In genomic region chr16:85138073-85138824, GRCh38 we compare ENCODE assay signal across 14 cellular contexts. TPM values are rescaled to one million over a fixed set of nuclear protein-coding genes. Genes with fewer than 3 reads are reported as not detected.
DNase-seq lines count a peak whose midpoint lies in the region; ATAC-seq and TF ChIP-seq lines count a peak whose summit lies in the region.
"Had no signal": no experiment of that assay in that cellular context is flagged by ENCODE, and none has a peak within 500 bp of the region (broad histone marks: within the 10 kb centered on the region; RNA-seq: fewer than 3 reads in every experiment).

No MANE protein-coding gene starts in this region.

- ATAC-seq in natural killer cell: no peak
- ATAC-seq in HG03045 (IDR thresholded peaks at IDR 0.05; ENCODE audit: unreplicated experiment): no peak

- no peaks in the 10 kb centered on the region for H4K20me1 ChIP-seq in PC-9 (ENCODE audit: insufficient read depth)

- peak overlapping the region; percentile 44; the same call in 1 of the 2 replicates for H3K4me3 ChIP-seq in PC-9
- peak overlapping the region; percentile 42 to 44 for H3K4me3 ChIP-seq in tibial artery
- H3K4me3 ChIP-seq: SK-N-MC had no signal

- H3K27me3 ChIP-seq in PC-9 (ENCODE audit: insufficient read depth, low read depth): peaks cover 14% of the 10 kb centered on the region; the same call in 1 of the 2 replicates
- H3K27me3 ChIP-seq in tibial artery: no peaks in the 10 kb centered on the region

- H3K9me3 Mint-ChIP-seq in chondrocyte (ENCODE audit: low read depth) (no peaks in the 10 kb centered on the region), natural killer cell (no peaks in the 10 kb centered on the region)
- H3K9me3 Mint-ChIP-seq: activated B cell treated with CpG ODN at 0.5 μM for 24 hours; stimulated activated naive CD8-positive, alpha-beta T cell treated with anti-CD3 and anti-CD28 coated beads, Interleukin-15, amount 100 ng/mL, for 72 hours had no signal

- H3K36me3 Mint-ChIP-seq in chondrocyte (ENCODE audit: low read depth) (no peaks in the 10 kb centered on the region), natural killer cell (no peaks in the 10 kb centered on the region)

- H3K36me3 ChIP-seq in PC-9 (ENCODE audit: low read depth): no peaks in the 10 kb centered on the region
- H3K36me3 ChIP-seq in tibial artery: no peaks in the 10 kb centered on the region

- POLR2A ChIA-PET in PC-9 (lab: Charles Lee; ENCODE audit: unreplicated experiment): no interaction called here

- H3K4me3 Mint-ChIP-seq in chondrocyte (ENCODE audit: unreplicated experiment): no peak overlapping the region
- H3K4me3 Mint-ChIP-seq in natural killer cell: peak overlapping the region; percentile 13
- H3K4me3 Mint-ChIP-seq: activated B cell treated with CpG ODN at 0.5 μM for 24 hours had no signal

- H3K4me2 ChIP-seq in PC-9: peak overlapping the region; percentile 76

- H3K9me2 ChIP-seq in PC-9 (ENCODE audit: insufficient read depth): no peaks in the 10 kb centered on the region

- intact Hi-C loops in PC-9 (cut with micrococcal nuclease; ENCODE audit: unreplicated experiment) (no loop called here), natural killer cell (cut with micrococcal nuclease) (no loop called here), tibial artery (cut with DNase I; ENCODE audit: low total_unique reads) (no loop called here)

- H3K9me3 ChIP-seq in PC-9 (ENCODE audit: insufficient read depth, low read depth) (no peaks in the 10 kb centered on the region), tibial artery (no peaks in the 10 kb centered on the region)

- no peaks in the 10 kb centered on the region for H3K79me2 ChIP-seq in PC-9 (ENCODE audit: low read depth)

- CTCF ChIA-PET in PC-9 (lab: Charles Lee): no interaction called here

- H3K27ac Mint-ChIP-seq in chondrocyte (ENCODE audit: unreplicated experiment) (peak overlapping the region; percentile 45), natural killer cell (no peak overlapping the region)
- H3K27ac Mint-ChIP-seq: activated B cell treated with CpG ODN at 0.5 μM for 24 hours had no signal

- DNase-seq in PC-9 (no peak), chondrocyte (ENCODE audit: low spot score) (no peak), natural killer cell (no peak), tibial artery (no peak), COLO668 (lab: John Stamatoyannopoulos, UW; ENCODE audit: unreplicated experiment) (no peak), midbrain (lab: John Stamatoyannopoulos, UW) (no peak)
- DNase-seq: activated B cell treated with CpG ODN at 0.5 μM for 24 hours; COR-L47; NCI-H1694 treated with DMSO at 0.1 percent for 48 hours; stimulated activated naive CD8-positive, alpha-beta T cell treated with anti-CD3 and anti-CD28 coated beads, Interleukin-15, amount 100 ng/mL, for 72 hours had no signal

- peak overlapping the region; percentile 54; the same call in 1 of the 2 replicates for H2AFZ ChIP-seq in PC-9

- H3K4me1 Mint-ChIP-seq in chondrocyte (ENCODE audit: low read depth): peaks cover 25% of the 10 kb centered on the region
- peaks cover 30 to 39% of the 10 kb centered on the region in 2 donors for H3K4me1 Mint-ChIP-seq in natural killer cell

- BruUV-seq in PC-9 (replicated peaks; lab: Mats Ljungman, UMichigan): no TSS peak

- TF ChIP-seq CTCF in PC-9 (conservative IDR thresholded peaks at IDR 0.05) (no peak), chondrocyte (IDR thresholded peaks at IDR 0.05) (no peak), natural killer cell (IDR thresholded peaks at IDR 0.05) (no peak), tibial artery (IDR thresholded peaks at IDR 0.05) (no peak)

- no peaks in the 10 kb centered on the region; the same call in 1 of the 2 replicates for H3F3A ChIP-seq in PC-9 (ENCODE audit: insufficient read depth, low read depth)

- H3K4me1 ChIP-seq in PC-9 (replicated peaks; ENCODE audit: insufficient read depth) (peaks cover 8% of the 10 kb centered on the region; the same call in 1 of the 2 replicates), tibial artery (peaks cover 4 to 27% (median 19%) of the 10 kb centered on the region in 4 donors)

- H3K27ac ChIP-seq in PC-9 (no peak overlapping the region), tibial artery (peak overlapping the region; percentile 63 to 72)
- H3K27ac ChIP-seq: SK-N-MC had no signal

- H3K27me3 Mint-ChIP-seq in chondrocyte (ENCODE audit: low read depth) (peaks cover 7% of the 10 kb centered on the region), natural killer cell (ENCODE audit: low read depth in 2 of 2) (peaks cover 27% of the 10 kb centered on the region in 2 donors)

RNA-seq across cellular contexts. Expression of gene CIBAR2, which starts 26.0 kb away (rescaled TPM):
- total RNA-seq in PC-9 (2021) (not detected in 2 replicates), chondrocyte (not detected in 3 replicates), natural killer cell (not detected)
- total RNA-seq: activated B cell treated with CpG ODN at 0.5 μM for 24 hours, liver, pulmonary artery endothelial cell had no signal
